Comparison of ENCODE assay signal across 1 cellular context in the genomic region with DNA sequence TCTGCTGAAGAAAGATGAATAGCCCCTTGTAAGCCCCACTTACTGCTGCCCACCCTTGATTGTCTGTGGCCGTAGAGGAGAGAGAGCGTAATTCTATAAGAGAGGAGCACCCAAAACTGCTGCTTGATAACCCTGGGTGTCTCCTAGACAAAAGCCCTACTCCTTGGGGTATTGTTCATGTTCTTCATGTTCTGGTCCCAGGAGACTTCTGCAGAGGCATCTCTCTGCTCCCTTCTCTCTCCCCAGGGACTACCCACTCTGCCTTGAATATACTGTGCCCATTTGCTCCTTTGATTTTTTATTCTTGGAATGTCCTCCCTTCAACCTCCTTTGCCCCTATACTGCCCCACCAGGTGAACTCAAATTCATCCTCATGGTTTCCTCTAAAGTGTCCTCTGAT.
TF ChIP-seq lines count a peak whose summit lies in the region.

No MANE protein-coding gene starts in this region.

TF ChIP-seq in WTC11, 78 proteins besides CTCF, POLR2A, EP300 and RAD21 (continued from another document):
- TF ChIP-seq, protein P1, sequence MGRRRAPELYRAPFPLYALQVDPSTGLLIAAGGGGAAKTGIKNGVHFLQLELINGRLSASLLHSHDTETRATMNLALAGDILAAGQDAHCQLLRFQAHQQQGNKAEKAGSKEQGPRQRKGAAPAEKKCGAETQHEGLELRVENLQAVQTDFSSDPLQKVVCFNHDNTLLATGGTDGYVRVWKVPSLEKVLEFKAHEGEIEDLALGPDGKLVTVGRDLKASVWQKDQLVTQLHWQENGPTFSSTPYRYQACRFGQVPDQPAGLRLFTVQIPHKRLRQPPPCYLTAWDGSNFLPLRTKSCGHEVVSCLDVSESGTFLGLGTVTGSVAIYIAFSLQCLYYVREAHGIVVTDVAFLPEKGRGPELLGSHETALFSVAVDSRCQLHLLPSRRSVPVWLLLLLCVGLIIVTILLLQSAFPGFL (CRISPR knock-in tag; IDR thresholded peaks at IDR 0.05; ENCODE audit: borderline replicate concordance) = no peak
- no peak for TF ChIP-seq ESRRA (CRISPR knock-in tag; IDR thresholded peaks at IDR 0.05; ENCODE audit: borderline replicate concordance)
- no peak for TF ChIP-seq TCF7 (CRISPR knock-in tag; IDR thresholded peaks at IDR 0.05; ENCODE audit: low read depth)
- TF ChIP-seq MYBL2 (CRISPR knock-in tag; IDR thresholded peaks at IDR 0.05) = no peak
- TF ChIP-seq, protein P2, sequence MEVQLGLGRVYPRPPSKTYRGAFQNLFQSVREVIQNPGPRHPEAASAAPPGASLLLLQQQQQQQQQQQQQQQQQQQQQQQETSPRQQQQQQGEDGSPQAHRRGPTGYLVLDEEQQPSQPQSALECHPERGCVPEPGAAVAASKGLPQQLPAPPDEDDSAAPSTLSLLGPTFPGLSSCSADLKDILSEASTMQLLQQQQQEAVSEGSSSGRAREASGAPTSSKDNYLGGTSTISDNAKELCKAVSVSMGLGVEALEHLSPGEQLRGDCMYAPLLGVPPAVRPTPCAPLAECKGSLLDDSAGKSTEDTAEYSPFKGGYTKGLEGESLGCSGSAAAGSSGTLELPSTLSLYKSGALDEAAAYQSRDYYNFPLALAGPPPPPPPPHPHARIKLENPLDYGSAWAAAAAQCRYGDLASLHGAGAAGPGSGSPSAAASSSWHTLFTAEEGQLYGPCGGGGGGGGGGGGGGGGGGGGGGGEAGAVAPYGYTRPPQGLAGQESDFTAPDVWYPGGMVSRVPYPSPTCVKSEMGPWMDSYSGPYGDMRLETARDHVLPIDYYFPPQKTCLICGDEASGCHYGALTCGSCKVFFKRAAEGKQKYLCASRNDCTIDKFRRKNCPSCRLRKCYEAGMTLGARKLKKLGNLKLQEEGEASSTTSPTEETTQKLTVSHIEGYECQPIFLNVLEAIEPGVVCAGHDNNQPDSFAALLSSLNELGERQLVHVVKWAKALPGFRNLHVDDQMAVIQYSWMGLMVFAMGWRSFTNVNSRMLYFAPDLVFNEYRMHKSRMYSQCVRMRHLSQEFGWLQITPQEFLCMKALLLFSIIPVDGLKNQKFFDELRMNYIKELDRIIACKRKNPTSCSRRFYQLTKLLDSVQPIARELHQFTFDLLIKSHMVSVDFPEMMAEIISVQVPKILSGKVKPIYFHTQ (CRISPR knock-in tag; IDR thresholded peaks at IDR 0.05) = no peak
- TF ChIP-seq, protein P3, sequence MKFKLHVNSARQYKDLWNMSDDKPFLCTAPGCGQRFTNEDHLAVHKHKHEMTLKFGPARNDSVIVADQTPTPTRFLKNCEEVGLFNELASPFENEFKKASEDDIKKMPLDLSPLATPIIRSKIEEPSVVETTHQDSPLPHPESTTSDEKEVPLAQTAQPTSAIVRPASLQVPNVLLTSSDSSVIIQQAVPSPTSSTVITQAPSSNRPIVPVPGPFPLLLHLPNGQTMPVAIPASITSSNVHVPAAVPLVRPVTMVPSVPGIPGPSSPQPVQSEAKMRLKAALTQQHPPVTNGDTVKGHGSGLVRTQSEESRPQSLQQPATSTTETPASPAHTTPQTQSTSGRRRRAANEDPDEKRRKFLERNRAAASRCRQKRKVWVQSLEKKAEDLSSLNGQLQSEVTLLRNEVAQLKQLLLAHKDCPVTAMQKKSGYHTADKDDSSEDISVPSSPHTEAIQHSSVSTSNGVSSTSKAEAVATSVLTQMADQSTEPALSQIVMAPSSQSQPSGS (CRISPR knock-in tag; IDR thresholded peaks at IDR 0.05; ENCODE audit: borderline replicate concordance, low read depth) = no peak
- TF ChIP-seq, protein P4, sequence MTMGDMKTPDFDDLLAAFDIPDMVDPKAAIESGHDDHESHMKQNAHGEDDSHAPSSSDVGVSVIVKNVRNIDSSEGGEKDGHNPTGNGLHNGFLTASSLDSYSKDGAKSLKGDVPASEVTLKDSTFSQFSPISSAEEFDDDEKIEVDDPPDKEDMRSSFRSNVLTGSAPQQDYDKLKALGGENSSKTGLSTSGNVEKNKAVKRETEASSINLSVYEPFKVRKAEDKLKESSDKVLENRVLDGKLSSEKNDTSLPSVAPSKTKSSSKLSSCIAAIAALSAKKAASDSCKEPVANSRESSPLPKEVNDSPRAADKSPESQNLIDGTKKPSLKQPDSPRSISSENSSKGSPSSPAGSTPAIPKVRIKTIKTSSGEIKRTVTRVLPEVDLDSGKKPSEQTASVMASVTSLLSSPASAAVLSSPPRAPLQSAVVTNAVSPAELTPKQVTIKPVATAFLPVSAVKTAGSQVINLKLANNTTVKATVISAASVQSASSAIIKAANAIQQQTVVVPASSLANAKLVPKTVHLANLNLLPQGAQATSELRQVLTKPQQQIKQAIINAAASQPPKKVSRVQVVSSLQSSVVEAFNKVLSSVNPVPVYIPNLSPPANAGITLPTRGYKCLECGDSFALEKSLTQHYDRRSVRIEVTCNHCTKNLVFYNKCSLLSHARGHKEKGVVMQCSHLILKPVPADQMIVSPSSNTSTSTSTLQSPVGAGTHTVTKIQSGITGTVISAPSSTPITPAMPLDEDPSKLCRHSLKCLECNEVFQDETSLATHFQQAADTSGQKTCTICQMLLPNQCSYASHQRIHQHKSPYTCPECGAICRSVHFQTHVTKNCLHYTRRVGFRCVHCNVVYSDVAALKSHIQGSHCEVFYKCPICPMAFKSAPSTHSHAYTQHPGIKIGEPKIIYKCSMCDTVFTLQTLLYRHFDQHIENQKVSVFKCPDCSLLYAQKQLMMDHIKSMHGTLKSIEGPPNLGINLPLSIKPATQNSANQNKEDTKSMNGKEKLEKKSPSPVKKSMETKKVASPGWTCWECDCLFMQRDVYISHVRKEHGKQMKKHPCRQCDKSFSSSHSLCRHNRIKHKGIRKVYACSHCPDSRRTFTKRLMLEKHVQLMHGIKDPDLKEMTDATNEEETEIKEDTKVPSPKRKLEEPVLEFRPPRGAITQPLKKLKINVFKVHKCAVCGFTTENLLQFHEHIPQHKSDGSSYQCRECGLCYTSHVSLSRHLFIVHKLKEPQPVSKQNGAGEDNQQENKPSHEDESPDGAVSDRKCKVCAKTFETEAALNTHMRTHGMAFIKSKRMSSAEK (CRISPR knock-in tag; IDR thresholded peaks at IDR 0.05; ENCODE audit: borderline replicate concordance) = no peak
- no peak for TF ChIP-seq SMAD3 (CRISPR knock-in tag; IDR thresholded peaks at IDR 0.05; ENCODE audit: borderline replicate concordance)
- TF ChIP-seq TP53 (CRISPR knock-in tag; IDR thresholded peaks at IDR 0.05) = no peak
- TF ChIP-seq FOXJ3 (CRISPR knock-in tag; IDR thresholded peaks at IDR 0.05; ENCODE audit: borderline replicate concordance) = no peak
- TF ChIP-seq, protein P5, sequence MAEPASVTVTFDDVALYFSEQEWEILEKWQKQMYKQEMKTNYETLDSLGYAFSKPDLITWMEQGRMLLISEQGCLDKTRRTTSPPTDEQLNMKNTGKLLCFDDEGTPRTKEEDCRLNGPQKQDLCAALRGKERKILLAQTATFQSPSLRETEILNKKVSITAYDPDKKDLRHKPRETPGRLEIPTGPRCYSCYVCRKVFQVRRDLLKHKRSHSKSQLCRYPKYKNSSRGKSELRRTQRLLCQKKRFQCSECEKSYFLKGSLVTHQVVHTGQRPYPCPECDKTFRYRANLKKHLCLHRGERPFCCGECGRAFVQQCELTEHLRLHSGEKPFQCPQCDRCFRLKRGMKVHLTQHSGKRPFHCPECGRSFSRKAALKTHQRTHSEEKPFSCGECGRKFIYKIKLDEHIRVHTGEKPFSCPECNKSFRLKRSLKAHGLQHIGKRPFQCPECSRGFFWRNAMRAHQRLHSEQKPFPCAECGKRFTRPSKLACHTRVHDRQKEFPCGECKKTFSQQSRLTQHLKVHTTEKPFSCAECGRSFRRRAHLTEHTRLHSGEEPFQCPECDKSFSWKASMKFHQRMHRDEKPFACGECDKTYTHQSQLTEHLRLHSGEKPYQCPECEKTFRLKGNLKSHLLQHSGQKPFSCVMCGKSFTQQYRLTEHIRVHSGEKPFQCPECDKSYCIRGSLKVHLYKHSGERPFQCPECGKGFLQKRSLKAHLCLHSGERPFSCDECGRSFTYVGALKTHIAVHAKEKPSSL (CRISPR knock-in tag; conservative IDR thresholded peaks at IDR 0.05) = no peak
- TF ChIP-seq, protein P6, sequence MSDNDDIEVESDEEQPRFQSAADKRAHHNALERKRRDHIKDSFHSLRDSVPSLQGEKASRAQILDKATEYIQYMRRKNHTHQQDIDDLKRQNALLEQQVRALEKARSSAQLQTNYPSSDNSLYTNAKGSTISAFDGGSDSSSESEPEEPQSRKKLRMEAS (CRISPR knock-in tag; IDR thresholded peaks at IDR 0.05) = no peak
- TF ChIP-seq ZNF219 (CRISPR knock-in tag; IDR thresholded peaks at IDR 0.05; ENCODE audit: borderline replicate concordance) = no peak
TF ChIP-seq in WTC11: peak in this region for 0.
